Comparison of ENCODE assay signal across 10 cellular contexts in genomic region chr16:89730610-89731234, GRCh38.
"Had no signal": no experiment of that assay in that cellular context is flagged by ENCODE, and none has a peak within 500 bp of the region (broad histone marks: within the 10 kb centered on the region; RNA-seq: fewer than 3 reads in every experiment).

No MANE protein-coding gene starts in this region.

- ATAC-seq: activated T-helper 17 cell treated with anti-CD3 and anti-CD28 coated beads, Interleukin-2, amount 50 U/mL, for 72 hours; left colon; lower lobe of right lung had no signal

- H3K27ac ChIP-seq: lower lobe of right lung, suprapubic skin had no signal

- H3K4me1 ChIP-seq: suprapubic skin had no signal

- H3K9me3 ChIP-seq: lower lobe of right lung, suprapubic skin had no signal

- H3K27ac Mint-ChIP-seq: activated naive CD4-positive, alpha-beta T cell treated with anti-CD3 and anti-CD28 coated beads, Interleukin-2, amount 10 ng/mL, durations not matched to agents 7 days and 5 days had no signal

- H3K4me3 Mint-ChIP-seq: activated naive CD4-positive, alpha-beta T cell treated with anti-CD3 and anti-CD28 coated beads, Interleukin-2, amount 10 ng/mL, durations not matched to agents 7 days and 5 days; activated T-helper 17 cell treated with anti-CD3 and anti-CD28 coated beads, Interleukin-2, amount 50 U/mL, for 72 hours; type B pancreatic cell had no signal

- H3K9me3 Mint-ChIP-seq: activated naive CD4-positive, alpha-beta T cell treated with anti-CD3 and anti-CD28 coated beads, Interleukin-2, amount 10 ng/mL, durations not matched to agents 7 days and 5 days; activated T-helper 17 cell treated with anti-CD3 and anti-CD28 coated beads, Interleukin-2, amount 50 U/mL, for 72 hours; type B pancreatic cell had no signal

- H3K4me3 ChIP-seq: lower lobe of right lung, suprapubic skin had no signal

- H3K27me3 Mint-ChIP-seq: activated naive CD4-positive, alpha-beta T cell treated with anti-CD3 and anti-CD28 coated beads, Interleukin-2, amount 10 ng/mL, durations not matched to agents 7 days and 5 days; activated T-helper 17 cell treated with anti-CD3 and anti-CD28 coated beads, Interleukin-2, amount 50 U/mL, for 72 hours; type B pancreatic cell had no signal

- H3K27me3 ChIP-seq: suprapubic skin had no signal

- DNase-seq: activated CD4-positive, CD25-positive, alpha-beta regulatory T cell treated with anti-CD3 and anti-CD28 coated beads, Interleukin-2, amount 50 U/mL, for 72 hours; activated naive CD4-positive, alpha-beta T cell treated with anti-CD3 and anti-CD28 coated beads, Interleukin-2, amount 10 ng/mL, durations not matched to agents 7 days and 5 days; left colon; lower lobe of right lung; retina; stimulated activated CD4-positive, alpha-beta T cell treated with anti-CD3 and anti-CD28 coated beads, Interleukin-2, amount 100 ng/mL, for 48 hours; stimulated activated naive CD4-positive, alpha-beta T cell treated with Interleukin-2 at 50 U/mL for 16 hours had no signal
